Comparison of ENCODE assay signal across 8 cellular contexts in the genomic region with DNA sequence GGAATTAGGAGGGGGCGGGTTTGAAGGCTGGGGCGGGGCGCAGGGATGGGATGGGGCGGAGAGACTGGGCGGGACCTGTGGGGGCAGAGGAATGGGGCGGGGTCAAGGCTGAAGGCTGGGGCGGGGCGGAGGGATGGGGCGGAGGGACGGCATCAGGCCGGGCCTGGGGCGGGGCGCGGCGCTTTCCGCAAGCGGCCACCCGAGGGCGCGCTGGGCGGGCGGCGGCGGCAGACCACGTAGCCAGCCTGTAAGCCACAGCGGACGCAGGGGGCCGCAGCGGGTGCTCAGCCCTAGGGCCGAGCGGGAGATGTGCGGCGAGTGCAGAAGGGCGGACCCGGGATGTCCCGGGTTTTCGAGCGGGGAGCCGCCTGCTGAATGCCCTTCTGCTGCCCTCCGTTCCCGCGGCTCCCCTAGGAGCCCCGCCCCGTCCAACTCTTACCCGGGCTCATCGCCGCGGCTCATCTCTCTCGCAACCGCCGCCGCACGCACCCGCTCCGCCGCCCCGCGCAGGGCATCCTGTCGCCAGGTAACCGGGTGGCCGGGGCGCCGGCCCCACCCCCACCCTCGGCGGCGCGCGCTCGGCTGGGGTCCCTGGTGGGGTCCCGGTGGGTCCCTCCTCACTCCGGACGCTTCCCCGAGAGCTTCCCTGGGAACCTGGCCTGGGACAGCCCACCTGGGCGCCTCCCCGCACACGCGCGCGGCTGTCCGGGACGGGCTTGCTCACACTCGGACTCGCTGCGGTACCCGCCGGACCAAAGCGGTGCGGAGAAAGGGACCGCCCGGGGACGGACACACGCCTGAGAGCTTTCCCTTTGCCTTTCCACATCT. TPM values are rescaled to one million over a fixed set of nuclear protein-coding genes. Genes with fewer than 3 reads are reported as not detected.
DNase-seq lines count a peak whose midpoint lies in the region; ATAC-seq and TF ChIP-seq lines count a peak whose summit lies in the region.

Gene CCDC110 (minus strand): TSS at position 499 of the 828 bp plus-strand sequence. CDS start 50 bp downstream, at position 449.

- H3K4me3 Mint-ChIP-seq in activated CD8-positive, alpha-beta T cell treated with anti-CD3 and anti-CD28 coated beads for 36 hours, result peak within 1 kb of the TSS; percentile 84

- H3K27ac ChIP-seq in BLaER1 (no peak within 1 kb of the TSS; the same call in 1 of the 2 replicates), ectodermal cell (ENCODE audit: insufficient read depth, low read depth, low read length, poor library complexity, severe bottlenecking) (no peak within 1 kb of the TSS)

- H3K9me3 ChIP-seq in BLaER1 (0 out of 2 replicates have a peak, but pooled peaks cover 4% of the 10 kb centered on the region), ectodermal cell (ENCODE audit: control insufficient read depth, low read length) (no peaks in the 10 kb centered on the region)

- peak; percentile 92 for DNase-seq in GM19238 (ENCODE audit: insufficient read length, low spot score)
- DNase-seq in NCI-H526 (lab: John Stamatoyannopoulos, UW), result peak; percentile 26 to 91
- DNase-seq in activated CD8-positive, alpha-beta T cell treated with anti-CD3 and anti-CD28 coated beads for 36 hours, result peak; percentile 93
- DNase-seq in medulla oblongata (ENCODE audit: extremely low spot score), result peak; percentile 96
- DNase-seq in stimulated activated CD4-positive, alpha-beta T cell treated with anti-CD3 and anti-CD28 coated beads, TNF-alpha, amount 100 ng/mL, for 4 hours (ENCODE audit: low read depth in 3 of 3), result peak; percentile 83 to 93 (median 84)

- ATAC-seq in HG03432 (IDR thresholded peaks at IDR 0.05; ENCODE audit: unreplicated experiment), result peak; percentile 97
- ATAC-seq in activated CD8-positive, alpha-beta T cell treated with anti-CD3 and anti-CD28 coated beads for 36 hours, result peak; percentile 99

- TF ChIP-seq CTCF in activated CD8-positive, alpha-beta T cell treated with anti-CD3 and anti-CD28 coated beads for 36 hours (IDR thresholded peaks at IDR 0.05), result peak; percentile 56

- peaks cover 6% of the 10 kb centered on the region for H3K4me1 Mint-ChIP-seq in activated CD8-positive, alpha-beta T cell treated with anti-CD3 and anti-CD28 coated beads for 36 hours (ENCODE audit: low read depth)

- H3K4me1 ChIP-seq in BLaER1 (peaks cover 18% of the 10 kb centered on the region), ectodermal cell (ENCODE audit: control insufficient read depth, insufficient read depth, low read length) (no peaks in the 10 kb centered on the region)

- H3K4me3 ChIP-seq in BLaER1 (peak within 1 kb of the TSS; percentile 85), ectodermal cell (ENCODE audit: insufficient read depth, low read depth, low read length) (peak within 1 kb of the TSS; percentile 72)

- H3K4me2 ChIP-seq in BLaER1, result peak within 1 kb of the TSS; percentile 100

- no peaks in the 10 kb centered on the region for H4K20me1 ChIP-seq in BLaER1

- peak within 1 kb of the TSS; percentile 72 for H3K9ac ChIP-seq in BLaER1

- H3K36me3 ChIP-seq in BLaER1 (no peaks in the 10 kb centered on the region), ectodermal cell (ENCODE audit: control insufficient read depth, insufficient read depth, low read length) (no peaks in the 10 kb centered on the region)

- H3K36me3 Mint-ChIP-seq in activated CD8-positive, alpha-beta T cell treated with anti-CD3 and anti-CD28 coated beads for 36 hours (ENCODE audit: low read depth), result no peaks in the 10 kb centered on the region

- WGBS in ectodermal cell, 2 experiments, result 0% methylated on average over 91 to 92 of the region's 92 CpGs

- intact Hi-C loops in activated CD8-positive, alpha-beta T cell treated with anti-CD3 and anti-CD28 coated beads for 36 hours (cut with micrococcal nuclease), result loop anchor here (5.0 kb wide), 1 partner anchor 126 kb away; no protein-coding TSS in a partner anchor

- peaks cover 6% of the 10 kb centered on the region; the same call in 1 of the 2 replicates for H3K27me3 ChIP-seq in BLaER1
- peaks cover 23% of the 10 kb centered on the region for H3K27me3 ChIP-seq in ectodermal cell (ENCODE audit: control insufficient read depth, insufficient read depth, low read length, poor library complexity, severe bottlenecking)

- CTCF ChIA-PET in activated CD8-positive, alpha-beta T cell treated with anti-CD3 and anti-CD28 coated beads for 36 hours (lab: Charles Lee), result interaction anchor here (1.2 kb wide), 1 partner anchor 126 kb away, joined by 9 read pairs; no protein-coding TSS in a partner anchor

- no peaks in the 10 kb centered on the region for H3K9me3 Mint-ChIP-seq in activated CD8-positive, alpha-beta T cell treated with anti-CD3 and anti-CD28 coated beads for 36 hours

- H3K27me3 Mint-ChIP-seq in activated CD8-positive, alpha-beta T cell treated with anti-CD3 and anti-CD28 coated beads for 36 hours, result peaks cover 16% of the 10 kb centered on the region

- H3K27ac Mint-ChIP-seq in activated CD8-positive, alpha-beta T cell treated with anti-CD3 and anti-CD28 coated beads for 36 hours, result no peak within 1 kb of the TSS

- POLR2A ChIA-PET in activated CD8-positive, alpha-beta T cell treated with anti-CD3 and anti-CD28 coated beads for 36 hours (lab: Charles Lee), result interaction anchor here (1.0 kb wide), 1 partner anchor 46 kb away, joined by 3 read pairs; no protein-coding TSS in a partner anchor

RNA-seq across cellular contexts. Expression of gene CCDC110, which starts in this region (rescaled TPM):
- under 1 TPM; 0.45 to 0.81 TPM for total RNA-seq in activated CD8-positive, alpha-beta T cell treated with anti-CD3 and anti-CD28 coated beads for 36 hours
- polyA plus RNA-seq in ectodermal cell (2013, experiment 1 of 4), result 0.54 TPM
- 0.28 TPM for polyA plus RNA-seq in ectodermal cell (2013, experiment 2 of 4)
- polyA plus RNA-seq in ectodermal cell (2013, experiment 3 of 4), result 0.37 TPM
- polyA plus RNA-seq in ectodermal cell (2013, experiment 4 of 4), result 0.61 TPM

Comparison
In these comparisons a context has a peak if more than half of its experiments do, and no peak if none do; other contexts are left out.
1. Peak in DNase-seq and ATAC-seq in activated CD8-positive, alpha-beta T cell treated with anti-CD3 and anti-CD28 coated beads for 36 hours; RNA of the gene not detected or under 1 TPM.